ENCODE assay signal across 1 cellular context in genomic region chr5:32330126-32330971, GRCh38.
TF ChIP-seq lines count a peak whose summit lies in the region.

No MANE protein-coding gene starts in this region.

TF ChIP-seq in HepG2, 621 proteins besides CTCF, POLR2A, EP300 and RAD21 (continued from another document and continues in another):
- TF ChIP-seq NKX3-1 (CRISPR knock-in tag; IDR thresholded peaks at IDR 0.05) (no peak), HOXD1 (CRISPR knock-in tag; IDR thresholded peaks at IDR 0.05) (no peak), ZNF563 (CRISPR knock-in tag; IDR thresholded peaks at IDR 0.05) (no peak), ZNF33A (CRISPR knock-in tag; IDR thresholded peaks at IDR 0.05; ENCODE audit: borderline replicate concordance) (no peak), FUBP1 (CRISPR knock-in tag; IDR thresholded peaks at IDR 0.05; ENCODE audit: borderline replicate concordance) (no peak), ZNF691 (CRISPR knock-in tag; IDR thresholded peaks at IDR 0.05; ENCODE audit: borderline replicate concordance, low read depth) (no peak), SUZ12 (IDR thresholded peaks at IDR 0.05; ENCODE audit: low read depth, low read length) (no peak), ZNF773 (CRISPR knock-in tag; IDR thresholded peaks at IDR 0.05; ENCODE audit: borderline replicate concordance) (no peak), ADNP (CRISPR knock-in tag; IDR thresholded peaks at IDR 0.05) (no peak), HNF1A (IDR thresholded peaks at IDR 0.05; ENCODE audit: low read depth) (no peak), HNF1A (CRISPR knock-in tag; IDR thresholded peaks at IDR 0.05; ENCODE audit: borderline replicate concordance) (no peak), ZNF337 (CRISPR knock-in tag; IDR thresholded peaks at IDR 0.05; ENCODE audit: borderline replicate concordance, low read depth) (no peak), JUND (CRISPR knock-in tag; IDR thresholded peaks at IDR 0.05) (peak; percentile 63; the same call in 1 of the 2 replicates), RAD51 (IDR thresholded peaks at IDR 0.05; ENCODE audit: borderline replicate concordance) (no peak), ZBTB21 (CRISPR knock-in tag; IDR thresholded peaks at IDR 0.05) (no peak), NFKB2 (CRISPR knock-in tag; IDR thresholded peaks at IDR 0.05; ENCODE audit: borderline replicate concordance) (no peak; the same call in 1 of the 2 replicates), HOXA9 (CRISPR knock-in tag; IDR thresholded peaks at IDR 0.05; ENCODE audit: borderline replicate concordance) (no peak), ISX (CRISPR knock-in tag; conservative IDR thresholded peaks at IDR 0.05) (no peak), RBAK (CRISPR knock-in tag; IDR thresholded peaks at IDR 0.05) (no peak), ZNF609 (CRISPR knock-in tag; IDR thresholded peaks at IDR 0.05; ENCODE audit: borderline replicate concordance) (peak; percentile 27; the same call in 1 of the 2 replicates), ARHGAP35 (CRISPR knock-in tag; IDR thresholded peaks at IDR 0.05; ENCODE audit: borderline replicate concordance) (no peak), MAF1 (CRISPR knock-in tag; IDR thresholded peaks at IDR 0.05; ENCODE audit: borderline replicate concordance) (no peak), ZNF776 (CRISPR knock-in tag; IDR thresholded peaks at IDR 0.05) (no peak), STAT6 (CRISPR knock-in tag; IDR thresholded peaks at IDR 0.05; ENCODE audit: borderline replicate concordance) (no peak), ZFX (CRISPR knock-in tag; IDR thresholded peaks at IDR 0.05; ENCODE audit: low read depth) (0 out of 2 replicates have a peak, but pooled peaks have one; percentile 19), CREBL2 (CRISPR knock-in tag; IDR thresholded peaks at IDR 0.05; ENCODE audit: borderline replicate concordance) (no peak), ZNF687 (CRISPR knock-in tag; IDR thresholded peaks at IDR 0.05) (peak; percentile 70), NR2C2 (CRISPR knock-in tag; IDR thresholded peaks at IDR 0.05; ENCODE audit: borderline replicate concordance) (no peak), HNF1B (CRISPR knock-in tag; IDR thresholded peaks at IDR 0.05) (no peak), MTA1 (CRISPR knock-in tag; IDR thresholded peaks at IDR 0.05; ENCODE audit: borderline replicate concordance) (peak; percentile 42; the same call in 1 of the 2 replicates), STAG1 (CRISPR knock-in tag; IDR thresholded peaks at IDR 0.05) (no peak; the same call in 1 of the 2 replicates), CREM (IDR thresholded peaks at IDR 0.05) (no peak), CREM (CRISPR knock-in tag; IDR thresholded peaks at IDR 0.05) (no peak), ZUFSP (CRISPR knock-in tag; IDR thresholded peaks at IDR 0.05; ENCODE audit: borderline replicate concordance) (no peak), MAX (IDR thresholded peaks at IDR 0.05) (no peak), TARDBP (CRISPR knock-in tag; IDR thresholded peaks at IDR 0.05) (no peak)
